17 cellular contexts compared by ENCODE assay signal in genomic region chr6:16482702-16483314, GRCh38.
A peak's percentile ranks its signal among the peaks of the same experiment; 100 is the strongest.
DNase-seq lines count a peak whose midpoint lies in the region; ATAC-seq, FAIRE-seq and TF ChIP-seq lines count a peak whose summit lies in the region.
"Had no signal": no experiment of that assay in that cellular context is flagged by ENCODE, and none has a peak within 500 bp of the region (broad histone marks: within the 10 kb centered on the region; RNA-seq: fewer than 3 reads in every experiment).

No MANE protein-coding gene starts in this region.

- POLR2A ChIA-PET in activated CD4-positive, alpha-beta T cell treated with anti-CD3 and anti-CD28 coated beads, Interleukin-2, amount 10 ng/mL, durations not matched to agents 7 days and 5 days (lab: Charles Lee), result interaction anchor here (0.7 kb wide), 1 partner anchor 331 kb away, joined by 3 read pairs; no protein-coding TSS in a partner anchor
- POLR2A ChIA-PET in naive thymus-derived CD8-positive, alpha-beta T cell (lab: Charles Lee), result interaction anchor here (1.4 to 1.9 kb wide), 2 partner anchors 9 to 10 kb away, joined by 4 to 5 read pairs; no protein-coding TSS in a partner anchor
- POLR2A ChIA-PET in WTC11 (lab: Charles Lee), result no interaction called here

- peaks cover 63% of the 10 kb centered on the region for H3K36me3 Mint-ChIP-seq in activated CD4-positive, alpha-beta T cell treated with anti-CD3 and anti-CD28 coated beads, Interleukin-2, amount 10 ng/mL, durations not matched to agents 7 days and 5 days (ENCODE audit: low read depth)
- peaks cover 0 to 5% (median 2%) of the 10 kb centered on the region in 3 donors for H3K36me3 Mint-ChIP-seq in naive thymus-derived CD8-positive, alpha-beta T cell
- H3K36me3 Mint-ChIP-seq in WTC11 (no peaks in the 10 kb centered on the region), type B pancreatic cell (peaks cover 23% of the 10 kb centered on the region)

- H3K36me3 ChIP-seq in WERI-Rb-1, result no peaks in the 10 kb centered on the region
- H3K36me3 ChIP-seq: uterus had no signal

- no peak overlapping the region for H3K4me3 ChIP-seq in WERI-Rb-1 (ENCODE audit: low read depth, low read length)
- H3K4me3 ChIP-seq: A549, lung, uterus had no signal

- peaks cover 82% of the 10 kb centered on the region for H3K4me1 Mint-ChIP-seq in activated CD4-positive, alpha-beta T cell treated with anti-CD3 and anti-CD28 coated beads, Interleukin-2, amount 10 ng/mL, durations not matched to agents 7 days and 5 days
- H3K4me1 Mint-ChIP-seq in naive thymus-derived CD8-positive, alpha-beta T cell, result peaks cover 25 to 75% (median 73%) of the 10 kb centered on the region in 4 donors
- H3K4me1 Mint-ChIP-seq in WTC11 (peaks cover 15% of the 10 kb centered on the region), type B pancreatic cell (ENCODE audit: unreplicated experiment) (peaks cover under 1% of the 10 kb centered on the region)

- no peaks in the 10 kb centered on the region for H3K27me3 Mint-ChIP-seq in activated CD4-positive, alpha-beta T cell treated with anti-CD3 and anti-CD28 coated beads, Interleukin-2, amount 10 ng/mL, durations not matched to agents 7 days and 5 days
- H3K27me3 Mint-ChIP-seq in naive thymus-derived CD8-positive, alpha-beta T cell, result no peaks in the 10 kb centered on the region
- H3K27me3 Mint-ChIP-seq in WTC11 (ENCODE audit: low read depth), result no peaks in the 10 kb centered on the region
- no peaks in the 10 kb centered on the region for H3K27me3 Mint-ChIP-seq in type B pancreatic cell

- CTCF ChIA-PET in activated CD4-positive, alpha-beta T cell treated with anti-CD3 and anti-CD28 coated beads, Interleukin-2, amount 10 ng/mL, durations not matched to agents 7 days and 5 days (lab: Charles Lee), result interaction anchor here (1.5 kb wide), 1 partner anchor 31 kb away, joined by 6 read pairs; no protein-coding TSS in a partner anchor
- CTCF ChIA-PET in WTC11 (lab: Charles Lee), result no interaction called here

- ATAC-seq in naive thymus-derived CD8-positive, alpha-beta T cell, result no peak
- no peak for ATAC-seq in WTC11
- ATAC-seq: A549 had no signal

- no peak overlapping the region for H3K27ac ChIP-seq in WERI-Rb-1
- H3K27ac ChIP-seq: A549, uterus had no signal

- peak overlapping the region; percentile 97 for H3K27ac Mint-ChIP-seq in activated CD4-positive, alpha-beta T cell treated with anti-CD3 and anti-CD28 coated beads, Interleukin-2, amount 10 ng/mL, durations not matched to agents 7 days and 5 days
- H3K27ac Mint-ChIP-seq in naive thymus-derived CD8-positive, alpha-beta T cell, result peak overlapping the region; percentile 90 to 99 (median 96)
- H3K27ac Mint-ChIP-seq in WTC11, result no peak overlapping the region
- no peak overlapping the region for H3K27ac Mint-ChIP-seq in type B pancreatic cell

- no peak overlapping the region for H3K4me3 Mint-ChIP-seq in activated CD4-positive, alpha-beta T cell treated with anti-CD3 and anti-CD28 coated beads, Interleukin-2, amount 10 ng/mL, durations not matched to agents 7 days and 5 days
- peak overlapping the region in 9 of 10 donors; percentile 58 to 79 (median 73) for H3K4me3 Mint-ChIP-seq in naive thymus-derived CD8-positive, alpha-beta T cell
- no peak overlapping the region for H3K4me3 Mint-ChIP-seq in WTC11
- H3K4me3 Mint-ChIP-seq in type B pancreatic cell, result no peak overlapping the region

- H3K9me3 ChIP-seq in WERI-Rb-1 (ENCODE audit: severe bottlenecking), result no peaks in the 10 kb centered on the region
- H3K9me3 ChIP-seq: uterus had no signal

- H3K27me3 ChIP-seq in WERI-Rb-1 (ENCODE audit: insufficient read depth, low read depth, severe bottlenecking), result no peaks in the 10 kb centered on the region
- H3K27me3 ChIP-seq: uterus had no signal

- TF ChIP-seq POLR2A in GM12891 (IDR thresholded peaks at IDR 0.05; ENCODE audit: low read depth, low read length), result no peak

- no peak for DNase-seq in activated CD4-positive, alpha-beta T cell treated with anti-CD3 and anti-CD28 coated beads, Interleukin-2, amount 10 ng/mL, durations not matched to agents 7 days and 5 days
- no peak for DNase-seq in activated CD4-positive, alpha-beta T cell treated with anti-CD3 and anti-CD28 coated beads for 48 hours
- DNase-seq in GM12891 (ENCODE audit: insufficient read length, low spot score), result no peak
- no peak for DNase-seq in WERI-Rb-1
- no peak for DNase-seq in naive thymus-derived CD8-positive, alpha-beta T cell
- DNase-seq in WTC11 (ENCODE audit: low spot score), result no peak
- no peak for DNase-seq in T-helper 9 cell
- no peak for DNase-seq in type B pancreatic cell (ENCODE audit: extremely low spot score, unreplicated experiment)
- DNase-seq: activated CD4-positive, alpha-beta T cell treated with anti-CD3 and anti-CD28 coated beads for 1 hour; activated effector memory CD4-positive, alpha-beta T cell treated with anti-CD3 and anti-CD28 coated beads, Interleukin-2, amount 50 U/mL, for 16 hours; COR-L47; foreskin melanocyte; NCI-H1694; NCI-H510A treated with DMSO at 0.1 percent for 48 hours; uterus had no signal

- FAIRE-seq in GM12891 (lab: Jason Lieb, UNC), result peak; percentile 88
- FAIRE-seq: A549 had no signal

- TF ChIP-seq CTCF in WERI-Rb-1 (IDR thresholded peaks at IDR 0.05; ENCODE audit: low read depth, low read length), result 0 out of 2 replicates have a peak, but pooled peaks have one; percentile 8
- no peak for TF ChIP-seq CTCF in WTC11 (IDR thresholded peaks at IDR 0.05)
- no peak for TF ChIP-seq CTCF in type B pancreatic cell (conservative IDR thresholded peaks at IDR 0.05)

- H3K9me3 Mint-ChIP-seq in activated CD4-positive, alpha-beta T cell treated with anti-CD3 and anti-CD28 coated beads, Interleukin-2, amount 10 ng/mL, durations not matched to agents 7 days and 5 days, result peaks cover 17% of the 10 kb centered on the region
- peaks cover 0 to 3% (median 0%) of the 10 kb centered on the region in 9 donors for H3K9me3 Mint-ChIP-seq in naive thymus-derived CD8-positive, alpha-beta T cell
- no peaks in the 10 kb centered on the region; the same call in 1 of the 2 replicates for H3K9me3 Mint-ChIP-seq in WTC11
- peaks cover 5% of the 10 kb centered on the region for H3K9me3 Mint-ChIP-seq in type B pancreatic cell

TF ChIP-seq in GM12891, 5 proteins besides CTCF, POLR2A, EP300 and RAD21:
- TF ChIP-seq SPI1 (IDR thresholded peaks at IDR 0.05; ENCODE audit: low read depth, low read length), result no peak
- TF ChIP-seq POLR2AphosphoS5 (IDR thresholded peaks at IDR 0.05; ENCODE audit: low read depth, low read length), result no peak
- TF ChIP-seq POU2F2 (IDR thresholded peaks at IDR 0.05; ENCODE audit: low read depth, low read length), result no peak
- TF ChIP-seq TAF1 (IDR thresholded peaks at IDR 0.05; ENCODE audit: low read depth, low read length), result no peak
- TF ChIP-seq PAX5 (IDR thresholded peaks at IDR 0.05; ENCODE audit: insufficient read depth, low read length, severe bottlenecking), result no peak

TF ChIP-seq in WTC11, 78 proteins besides CTCF, POLR2A, EP300 and RAD21 (continues in another document):
- TF ChIP-seq SMAD4 (CRISPR knock-in tag; IDR thresholded peaks at IDR 0.05), result no peak
- no peak for TF ChIP-seq SP1 (CRISPR knock-in tag; conservative IDR thresholded peaks at IDR 0.05)
- TF ChIP-seq ZNF281 (CRISPR knock-in tag; IDR thresholded peaks at IDR 0.05), result no peak
- no peak for TF ChIP-seq ATF6 (CRISPR knock-in tag; IDR thresholded peaks at IDR 0.05)
- TF ChIP-seq CDX4 (CRISPR knock-in tag; IDR thresholded peaks at IDR 0.05; ENCODE audit: borderline replicate concordance), result no peak
- TF ChIP-seq JUN (CRISPR knock-in tag; IDR thresholded peaks at IDR 0.05), result no peak
- TF ChIP-seq GRHL2 (CRISPR knock-in tag; IDR thresholded peaks at IDR 0.05; ENCODE audit: insufficient replicate concordance, severe bottlenecking), result no peak
- no peak for TF ChIP-seq ESRRA (CRISPR knock-in tag; IDR thresholded peaks at IDR 0.05; ENCODE audit: borderline replicate concordance)
- TF ChIP-seq ZNF138 (CRISPR knock-in tag; conservative IDR thresholded peaks at IDR 0.05), result no peak
- TF ChIP-seq FOXP1 (CRISPR knock-in tag; IDR thresholded peaks at IDR 0.05; ENCODE audit: borderline replicate concordance), result no peak

Comparison
In these comparisons a context has a peak if more than half of its experiments do, and no peak if none do; other contexts are left out.
1. H3K27ac Mint-ChIP-seq: peak in activated CD4-positive, alpha-beta T cell treated with anti-CD3 and anti-CD28 coated beads, Interleukin-2, amount 10 ng/mL, durations not matched to agents 7 days and 5 days (single experiment) and naive thymus-derived CD8-positive, alpha-beta T cell (10 of 10); none in WTC11 (single experiment) and type B pancreatic cell (single experiment).
2. H3K4me3 Mint-ChIP-seq: peak in naive thymus-derived CD8-positive, alpha-beta T cell (9 of 10); none in activated CD4-positive, alpha-beta T cell treated with anti-CD3 and anti-CD28 coated beads, Interleukin-2, amount 10 ng/mL, durations not matched to agents 7 days and 5 days (single experiment), WTC11 (single experiment) and type B pancreatic cell (single experiment).